Comparison of ENCODE assay signal across 8 cellular contexts in the genomic region with DNA sequence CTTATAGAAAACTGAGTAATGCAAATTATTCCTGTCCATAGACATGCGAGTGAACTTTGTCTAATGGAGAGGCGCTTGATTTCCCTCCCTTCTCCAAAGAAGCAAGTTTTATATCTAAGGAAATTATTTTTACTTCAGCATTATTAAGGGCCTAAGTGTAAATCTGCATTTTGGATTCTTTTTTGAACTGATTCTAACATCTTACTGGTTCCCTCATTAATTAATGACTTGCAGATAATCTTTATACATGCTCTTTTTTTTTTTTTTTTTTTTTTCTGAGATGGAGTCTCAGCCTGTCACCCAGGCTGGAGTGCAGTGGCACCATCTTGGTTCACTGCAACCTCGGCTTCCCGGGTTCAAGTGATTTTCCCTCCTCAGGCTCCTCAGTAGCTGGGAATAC.
"Had no signal": no experiment of that assay in that cellular context is flagged by ENCODE, and none has a peak within 500 bp of the region (broad histone marks: within the 10 kb centered on the region; RNA-seq: fewer than 3 reads in every experiment).

No MANE protein-coding gene starts in this region.

- DNase-seq: GDM1, GF-D8 had no signal

- FAIRE-seq: G401.6, GM12878, GM12891, GM12892, GM18507, GM19239 had no signal

- H3K4me3 ChIP-seq: GM12878 had no signal
